24 cellular contexts compared by ENCODE assay signal in the genomic region with DNA sequence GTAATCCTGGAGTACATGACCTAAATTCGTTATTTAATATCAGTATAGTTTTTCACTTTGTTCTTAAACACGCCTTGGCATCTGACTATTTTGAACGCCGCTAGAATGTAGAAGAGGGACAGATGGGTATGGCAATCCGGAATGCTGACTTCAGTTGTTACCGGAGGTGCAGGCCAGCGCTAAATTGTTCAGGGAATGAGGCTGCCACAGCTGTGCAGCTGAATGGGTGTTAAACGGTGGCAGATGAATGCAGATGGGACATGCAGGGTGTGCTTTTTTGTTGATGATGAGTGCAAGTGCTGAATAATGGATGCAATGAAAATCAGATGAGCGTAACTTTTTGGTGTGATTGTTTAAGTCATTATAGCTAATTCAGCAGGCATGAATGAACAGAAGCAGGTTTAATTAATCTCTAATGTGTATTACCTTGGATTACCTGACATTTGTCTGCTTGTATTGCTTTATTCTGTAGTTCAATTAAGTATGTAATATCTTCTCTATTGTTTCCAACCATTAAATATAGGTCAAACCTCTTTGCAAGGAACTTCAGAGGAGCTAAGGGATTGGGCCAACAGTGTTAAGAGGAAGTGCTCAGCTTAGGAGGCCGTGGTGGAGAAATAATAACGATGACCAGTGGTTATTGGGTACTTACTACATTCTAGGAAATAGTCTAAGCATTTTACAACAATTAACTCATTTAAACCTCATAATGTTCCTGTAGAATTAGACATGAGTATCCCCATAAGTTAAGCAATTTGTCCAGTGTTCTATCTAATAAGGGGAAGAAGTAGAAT. TPM values are rescaled to one million over a fixed set of nuclear protein-coding genes. Genes with fewer than 3 reads are reported as not detected.
DNase-seq lines count a peak whose midpoint lies in the region; ATAC-seq and TF ChIP-seq lines count a peak whose summit lies in the region.
"Had no signal": no experiment of that assay in that cellular context is flagged by ENCODE, and none has a peak within 500 bp of the region (broad histone marks: within the 10 kb centered on the region; RNA-seq: fewer than 3 reads in every experiment).

No MANE protein-coding gene starts in this region.

- no peak overlapping the region for H3K4me3 Mint-ChIP-seq in stimulated activated naive B cell treated with anti-CD40 and anti-IgM and Interleukin-4, amounts not matched to agents 10 μg/mL and 1 μg/mL and 100 μg/mL, for 72 hours
- H3K4me3 Mint-ChIP-seq in activated CD4-positive, alpha-beta T cell treated with anti-CD3 and anti-CD28 coated beads, Interleukin-2, amount 10 ng/mL, durations not matched to agents 24 days and 14 days, result no peak overlapping the region
- no peak overlapping the region for H3K4me3 Mint-ChIP-seq in CD8-positive, alpha-beta T cell
- H3K4me3 Mint-ChIP-seq: activated CD4-positive, alpha-beta T cell treated with anti-CD3 and anti-CD28 coated beads, Interleukin-2, amount 10 ng/mL, durations not matched to agents 7 days and 5 days; activated T-cell treated with anti-CD3 and anti-CD28 coated beads, Interleukin-2, amount 50 U/mL, for 4 hours; nephron; type B pancreatic cell had no signal

- POLR2A ChIA-PET in PC-9 (lab: Charles Lee; ENCODE audit: unreplicated experiment), result interaction anchor here (0.5 kb wide), 1 partner anchor 516 kb away, joined by 3 read pairs; no protein-coding TSS in a partner anchor
- POLR2A ChIA-PET in CD8-positive, alpha-beta T cell (lab: Charles Lee), result interaction anchor here (0.6 kb wide), 1 partner anchor 75 kb away, joined by 3 read pairs; no protein-coding TSS in a partner anchor

- no TSS peak for BruUV-seq in PC-9 (replicated peaks; lab: Mats Ljungman, UMichigan)

- peaks cover 19% of the 10 kb centered on the region for H3F3A ChIP-seq in PC-9 (ENCODE audit: insufficient read depth, low read depth)

- H3K36me3 ChIP-seq in PC-9 (ENCODE audit: low read depth) (no peaks in the 10 kb centered on the region), lower lobe of right lung (no peaks in the 10 kb centered on the region)
- no peaks in the 10 kb centered on the region for H3K36me3 ChIP-seq in CD8-positive, alpha-beta T cell (ENCODE audit: insufficient read depth, low read length)
- H3K36me3 ChIP-seq: BE2C, pancreas had no signal

- TF ChIP-seq CTCF in PC-9 (conservative IDR thresholded peaks at IDR 0.05) (no peak), lower lobe of right lung (IDR thresholded peaks at IDR 0.05) (no peak)
- no peak for TF ChIP-seq CTCF in CD8-positive, alpha-beta T cell (IDR thresholded peaks at IDR 0.05)

- no peaks in the 10 kb centered on the region for H4K20me1 ChIP-seq in PC-9 (ENCODE audit: insufficient read depth)

- H3K4me2 ChIP-seq in PC-9, result no peak overlapping the region
- H3K4me2 ChIP-seq: A549 had no signal

- CTCF ChIA-PET in PC-9 (lab: Charles Lee), result interaction anchor here (0.9 kb wide), 1 partner anchor 57 kb away, joined by 5 read pairs; no protein-coding TSS in a partner anchor
- CTCF ChIA-PET in CD8-positive, alpha-beta T cell (lab: Charles Lee), result interaction anchor here (0.9 to 2.3 kb wide), 4 partner anchors 9 to 432 kb away, joined by 3 to 9 read pairs (median 4); a partner anchor contains a TSS

- H3K9me2 ChIP-seq in PC-9 (ENCODE audit: insufficient read depth), result no peaks in the 10 kb centered on the region

- H3K27ac ChIP-seq in PC-9, result peak overlapping the region; percentile 9; the same call in 1 of the 2 replicates
- no peak overlapping the region for H3K27ac ChIP-seq in lower lobe of right lung
- H3K27ac ChIP-seq in CD8-positive, alpha-beta T cell (ENCODE audit: low read depth, low read length), result no peak overlapping the region
- H3K27ac ChIP-seq: pancreas, SK-N-MC had no signal

- no peaks in the 10 kb centered on the region for H3K9me3 Mint-ChIP-seq in stimulated activated naive B cell treated with anti-CD40 and anti-IgM and Interleukin-4, amounts not matched to agents 10 μg/mL and 1 μg/mL and 100 μg/mL, for 72 hours
- H3K9me3 Mint-ChIP-seq in activated CD4-positive, alpha-beta T cell treated with anti-CD3 and anti-CD28 coated beads, Interleukin-2, amount 10 ng/mL, durations not matched to agents 24 days and 14 days, result no peaks in the 10 kb centered on the region
- H3K9me3 Mint-ChIP-seq in CD8-positive, alpha-beta T cell, result no peaks in the 10 kb centered on the region
- H3K9me3 Mint-ChIP-seq: activated CD4-positive, alpha-beta T cell treated with anti-CD3 and anti-CD28 coated beads, Interleukin-2, amount 10 ng/mL, durations not matched to agents 7 days and 5 days; activated T-cell treated with anti-CD3 and anti-CD28 coated beads, Interleukin-2, amount 50 U/mL, for 4 hours; nephron; type B pancreatic cell had no signal

- H2AFZ ChIP-seq in PC-9, result no peak overlapping the region

- H3K9me3 ChIP-seq in PC-9 (ENCODE audit: insufficient read depth, low read depth), result no peaks in the 10 kb centered on the region; the same call in 1 of the 2 replicates
- no peaks in the 10 kb centered on the region for H3K9me3 ChIP-seq in lower lobe of right lung
- no peaks in the 10 kb centered on the region for H3K9me3 ChIP-seq in CD8-positive, alpha-beta T cell (ENCODE audit: low read length)
- H3K9me3 ChIP-seq: A549, BE2C, pancreas had no signal

- H3K79me2 ChIP-seq in PC-9 (ENCODE audit: low read depth), result no peaks in the 10 kb centered on the region

- H3K4me1 ChIP-seq in PC-9 (replicated peaks; ENCODE audit: insufficient read depth) (peaks cover 39% of the 10 kb centered on the region), lower lobe of right lung (no peaks in the 10 kb centered on the region)
- no peaks in the 10 kb centered on the region for H3K4me1 ChIP-seq in CD8-positive, alpha-beta T cell (ENCODE audit: insufficient read depth, low read length)
- H3K4me1 ChIP-seq: BE2C, pancreas had no signal

- no peaks in the 10 kb centered on the region for H3K27me3 ChIP-seq in PC-9 (ENCODE audit: insufficient read depth, low read depth)
- H3K27me3 ChIP-seq in lower lobe of right lung (ENCODE audit: low read depth), result no peaks in the 10 kb centered on the region
- no peaks in the 10 kb centered on the region for H3K27me3 ChIP-seq in CD8-positive, alpha-beta T cell (ENCODE audit: insufficient read depth, low read length)
- H3K27me3 ChIP-seq: BE2C, dorsolateral prefrontal cortex, pancreas had no signal

- H3K4me3 ChIP-seq in PC-9, result no peak overlapping the region
- no peak overlapping the region for H3K4me3 ChIP-seq in lower lobe of right lung
- no peak overlapping the region for H3K4me3 ChIP-seq in CD8-positive, alpha-beta T cell (ENCODE audit: low read depth, low read length)
- H3K4me3 ChIP-seq: A549, dorsolateral prefrontal cortex, pancreas, SK-N-MC had no signal

- peak overlapping the region; percentile 65 for H3K27ac Mint-ChIP-seq in stimulated activated naive B cell treated with anti-CD40 and anti-IgM and Interleukin-4, amounts not matched to agents 10 μg/mL and 1 μg/mL and 100 μg/mL, for 72 hours
- H3K27ac Mint-ChIP-seq in activated CD4-positive, alpha-beta T cell treated with anti-CD3 and anti-CD28 coated beads, Interleukin-2, amount 10 ng/mL, durations not matched to agents 24 days and 14 days, result no peak overlapping the region
- no peak overlapping the region for H3K27ac Mint-ChIP-seq in CD8-positive, alpha-beta T cell
- H3K27ac Mint-ChIP-seq: activated CD4-positive, alpha-beta T cell treated with anti-CD3 and anti-CD28 coated beads, Interleukin-2, amount 10 ng/mL, durations not matched to agents 7 days and 5 days; nephron; type B pancreatic cell had no signal

- intact Hi-C loops in PC-9 (cut with micrococcal nuclease; ENCODE audit: unreplicated experiment), result no loop called here
- intact Hi-C loops in lower lobe of right lung (cut with DNase I), result no loop called here
- intact Hi-C loops in activated CD4-positive, alpha-beta T cell treated with anti-CD3 and anti-CD28 coated beads, Interleukin-2, amount 10 ng/mL, durations not matched to agents 24 days and 14 days (cut with micrococcal nuclease), result no loop called here
- intact Hi-C loops in CD8-positive, alpha-beta T cell (cut with DNase I, micrococcal nuclease), result no loop called here

- DNase-seq in NOMO-1 treated with DMSO at 0.1 percent for 48 hours (lab: John Stamatoyannopoulos, UW; ENCODE audit: unreplicated experiment) (peak; percentile 6), NOMO-1 (lab: John Stamatoyannopoulos, UW; ENCODE audit: unreplicated experiment in 2 of 2) (no peak), PC-9 (no peak), lower lobe of right lung (no peak), AG08396 (ENCODE audit: low spot score) (no peak)
- DNase-seq in stimulated activated naive B cell treated with anti-CD40 and anti-IgM and Interleukin-4, amounts not matched to agents 10 μg/mL and 1 μg/mL and 100 μg/mL, for 72 hours, result no peak
- DNase-seq in activated CD4-positive, alpha-beta T cell treated with anti-CD3 and anti-CD28 coated beads, Interleukin-2, amount 10 ng/mL, durations not matched to agents 24 days and 14 days, result no peak
- no peak for DNase-seq in CD8-positive, alpha-beta T cell
- DNase-seq: activated CD4-positive, alpha-beta T cell treated with anti-CD3 and anti-CD28 coated beads, Interleukin-2, amount 10 ng/mL, durations not matched to agents 7 days and 5 days; activated T-cell treated with anti-CD3 and anti-CD28 coated beads, Interleukin-2, amount 50 U/mL, for 4 hours; BE2C; DND-41; midbrain; NCI-H1436 treated with DMSO at 0.1 percent for 48 hours; NCI-H510A; pancreas; stimulated activated CD4-positive, alpha-beta T cell treated with anti-CD3 and anti-CD28 coated beads, Interleukin-2, amount 100 ng/mL, for 48 hours; substantia nigra had no signal

- ATAC-seq in lower lobe of right lung, result peak; percentile 63 to 68
- no peak for ATAC-seq in stimulated activated naive B cell treated with anti-CD40 and anti-IgM and Interleukin-4, amounts not matched to agents 10 μg/mL and 1 μg/mL and 100 μg/mL, for 72 hours (replicated peaks)
- no peak for ATAC-seq in CD8-positive, alpha-beta T cell
- ATAC-seq: A549, HCT116 had no signal

- peaks cover 0 to 6% of the 10 kb centered on the region in 2 donors for H3K27me3 Mint-ChIP-seq in stimulated activated naive B cell treated with anti-CD40 and anti-IgM and Interleukin-4, amounts not matched to agents 10 μg/mL and 1 μg/mL and 100 μg/mL, for 72 hours
- H3K27me3 Mint-ChIP-seq in activated CD4-positive, alpha-beta T cell treated with anti-CD3 and anti-CD28 coated beads, Interleukin-2, amount 10 ng/mL, durations not matched to agents 24 days and 14 days, result peaks cover 14% of the 10 kb centered on the region
- H3K27me3 Mint-ChIP-seq in CD8-positive, alpha-beta T cell (ENCODE audit: low read depth), result peaks cover 25% of the 10 kb centered on the region

- peaks cover 41 to 65% of the 10 kb centered on the region in 2 donors for H3K4me1 Mint-ChIP-seq in stimulated activated naive B cell treated with anti-CD40 and anti-IgM and Interleukin-4, amounts not matched to agents 10 μg/mL and 1 μg/mL and 100 μg/mL, for 72 hours
- peaks cover 6% of the 10 kb centered on the region for H3K4me1 Mint-ChIP-seq in activated CD4-positive, alpha-beta T cell treated with anti-CD3 and anti-CD28 coated beads, Interleukin-2, amount 10 ng/mL, durations not matched to agents 24 days and 14 days
- H3K4me1 Mint-ChIP-seq in CD8-positive, alpha-beta T cell (ENCODE audit: low read depth), result no peaks in the 10 kb centered on the region
- H3K4me1 Mint-ChIP-seq: activated CD4-positive, alpha-beta T cell treated with anti-CD3 and anti-CD28 coated beads, Interleukin-2, amount 10 ng/mL, durations not matched to agents 7 days and 5 days had no signal

- no peaks in the 10 kb centered on the region for H3K36me3 Mint-ChIP-seq in stimulated activated naive B cell treated with anti-CD40 and anti-IgM and Interleukin-4, amounts not matched to agents 10 μg/mL and 1 μg/mL and 100 μg/mL, for 72 hours
- no peaks in the 10 kb centered on the region for H3K36me3 Mint-ChIP-seq in activated CD4-positive, alpha-beta T cell treated with anti-CD3 and anti-CD28 coated beads, Interleukin-2, amount 10 ng/mL, durations not matched to agents 24 days and 14 days (ENCODE audit: low read depth)
- H3K36me3 Mint-ChIP-seq in CD8-positive, alpha-beta T cell, result no peaks in the 10 kb centered on the region

RNA-seq across cellular contexts. Expression of a gene that starts 11.9 kb away (rescaled TPM):
- total RNA-seq in PC-9 (2021) (9.0 and 12.3 TPM in 2 replicates), lower lobe of right lung (not detected)
- total RNA-seq in activated CD4-positive, alpha-beta T cell treated with anti-CD3 and anti-CD28 coated beads, Interleukin-2, amount 10 ng/mL, durations not matched to agents 24 days and 14 days, result not detected in 2 replicates
- not detected for total RNA-seq in CD8-positive, alpha-beta T cell
- total RNA-seq: activated T-cell treated with anti-CD3 and anti-CD28 coated beads, Interleukin-2, amount 50 U/mL, for 4 hours had no signal

Comparison
In these comparisons a context has a peak if more than half of its experiments do, and no peak if none do; other contexts are left out.
1. ATAC-seq: peak in lower lobe of right lung (2 of 2); none in stimulated activated naive B cell treated with anti-CD40 and anti-IgM and Interleukin-4, amounts not matched to agents 10 μg/mL and 1 μg/mL and 100 μg/mL, for 72 hours (0 of 2) and CD8-positive, alpha-beta T cell (single experiment).